9 cellular contexts compared by ENCODE assay signal in the genomic region with DNA sequence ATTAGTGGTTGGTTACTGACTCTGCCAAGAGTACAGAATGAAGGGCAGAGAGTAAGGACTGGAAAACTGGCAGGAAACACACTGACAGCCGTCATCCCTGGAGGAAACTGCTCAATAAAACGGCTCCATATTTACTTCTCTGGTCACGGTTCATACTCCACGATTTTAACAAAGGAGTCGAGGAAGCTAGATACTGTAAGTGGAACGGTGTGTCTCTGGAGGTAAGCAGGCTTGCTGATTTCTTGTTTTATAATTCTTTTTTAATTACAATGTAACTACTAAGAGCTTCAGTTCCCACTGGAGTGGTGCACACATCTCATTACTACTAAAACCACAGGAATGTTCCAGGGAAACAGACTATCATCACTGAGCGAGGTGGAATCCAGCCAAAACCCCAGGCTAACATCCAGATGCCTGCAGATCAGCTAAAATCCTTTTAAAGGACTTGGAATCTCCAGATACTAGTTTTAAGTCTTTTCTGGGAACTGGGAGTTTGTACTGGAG. TPM values are rescaled to one million over a fixed set of nuclear protein-coding genes. Genes with fewer than 3 reads are reported as not detected.
DNase-seq lines count a peak whose midpoint lies in the region; ATAC-seq and TF ChIP-seq lines count a peak whose summit lies in the region.
"Had no signal": no experiment of that assay in that cellular context is flagged by ENCODE, and none has a peak within 500 bp of the region (broad histone marks: within the 10 kb centered on the region; RNA-seq: fewer than 3 reads in every experiment).

No MANE protein-coding gene starts in this region.

- no peaks in the 10 kb centered on the region for H3K9me3 ChIP-seq in stomach smooth muscle (ENCODE audit: control insufficient read depth in 2 of 2, low read length in 2 of 2)
- H3K9me3 ChIP-seq in T-helper 17 cell (ENCODE audit: control insufficient read depth, low read length, poor library complexity, severe bottlenecking), result no peaks in the 10 kb centered on the region

- H3K4me1 Mint-ChIP-seq in T-helper 17 cell, result peaks cover 7% of the 10 kb centered on the region

- ATAC-seq in T-helper 17 cell (no peak), esophagus mucosa (no peak), HG02981 (IDR thresholded peaks at IDR 0.05; ENCODE audit: unreplicated experiment) (no peak)

- no peaks in the 10 kb centered on the region for H3K36me3 Mint-ChIP-seq in T-helper 17 cell (ENCODE audit: low read depth)

- H3K9ac ChIP-seq in stomach smooth muscle (ENCODE audit: low read length in 2 of 2), result no peak overlapping the region

- H3K4me3 ChIP-seq in HFF-Myc (replicated peaks; ENCODE audit: low read depth, low read length), result no peak overlapping the region
- H3K4me3 ChIP-seq in stomach smooth muscle (ENCODE audit: low read length in 2 of 2), result no peak overlapping the region

- DNase-seq in HFF-Myc (ENCODE audit: extremely low read depth, low read depth) (peak; percentile 97), astrocyte of the hippocampus (ENCODE audit: low read depth, low spot score) (peak; percentile 97), islet precursor cell (peak; percentile 91), T-helper 17 cell (no peak), DMS53 (lab: John Stamatoyannopoulos, UW) (no peak)
- DNase-seq: activated CD4-positive, alpha-beta memory T cell treated with anti-CD3 and anti-CD28 coated beads for 36 hours had no signal

- no peak for TF ChIP-seq CTCF in HFF-Myc (IDR thresholded peaks at IDR 0.05; ENCODE audit: low read depth, low read length, missing control alignments)

- no peaks in the 10 kb centered on the region for H3K27me3 ChIP-seq in stomach smooth muscle (ENCODE audit: control insufficient read depth in 1 of 2, insufficient read depth in 2 of 2, low read length in 2 of 2)

- peaks cover 18 to 19% of the 10 kb centered on the region in 2 donors for H3K36me3 ChIP-seq in stomach smooth muscle (ENCODE audit: control insufficient read depth in 2 of 2, insufficient read depth in 2 of 2, low read length in 2 of 2)

- no peak overlapping the region for H3K27ac Mint-ChIP-seq in T-helper 17 cell
- H3K27ac Mint-ChIP-seq: activated CD4-positive, alpha-beta memory T cell treated with anti-CD3 and anti-CD28 coated beads for 36 hours had no signal

- peak overlapping the region; percentile 53 for H3K27ac ChIP-seq in stomach smooth muscle (ENCODE audit: low read length)

- H3K4me1 ChIP-seq in stomach smooth muscle (ENCODE audit: control insufficient read depth, insufficient read depth, low read length), result peaks cover 18% of the 10 kb centered on the region

- no peak overlapping the region for H3K4me3 Mint-ChIP-seq in T-helper 17 cell
- H3K4me3 Mint-ChIP-seq: activated CD4-positive, alpha-beta memory T cell treated with anti-CD3 and anti-CD28 coated beads for 36 hours had no signal

- H3K27me3 Mint-ChIP-seq in T-helper 17 cell, result no peaks in the 10 kb centered on the region
- H3K27me3 Mint-ChIP-seq: activated CD4-positive, alpha-beta memory T cell treated with anti-CD3 and anti-CD28 coated beads for 36 hours had no signal

RNA-seq across cellular contexts. Expression of a gene that starts 17.8 kb away (rescaled TPM):
- total RNA-seq in T-helper 17 cell (under 1 TPM in 1 of 2 donors, not detected in 1; 0.52 TPM), esophagus mucosa (28.4 TPM)

RNA-seq across cellular contexts. Expression of a gene that starts 37.0 kb away (rescaled TPM):
- total RNA-seq in T-helper 17 cell, result under 1 TPM; 0.29 to 0.67 TPM
- total RNA-seq in esophagus mucosa, result 2.7 TPM
- total RNA-seq: activated CD4-positive, alpha-beta memory T cell treated with anti-CD3 and anti-CD28 coated beads for 36 hours had no signal

RNA-seq across cellular contexts. Expression of a gene that starts 50.1 kb away (rescaled TPM):
- 10 to 100 TPM; 16.0 to 16.8 TPM for total RNA-seq in T-helper 17 cell
- total RNA-seq in esophagus mucosa, result 5.7 TPM

RNA-seq across cellular contexts. Expression of a gene that starts 50.2 kb away (rescaled TPM):
- total RNA-seq in T-helper 17 cell, result 10 to 100 TPM; 67.4 to 81.4 TPM
- 87.5 TPM for total RNA-seq in esophagus mucosa

RNA-seq across cellular contexts. Expression of a gene that starts 55.1 kb away (rescaled TPM):
- total RNA-seq in T-helper 17 cell (10 to 100 TPM; 38.2 to 41.2 TPM), esophagus mucosa (10.2 TPM)

Comparison
In these comparisons a context has a peak if more than half of its experiments do, and no peak if none do; other contexts are left out.
1. DNase-seq: peak in HFF-Myc (single experiment), astrocyte of the hippocampus (single experiment) and islet precursor cell (single experiment); none in T-helper 17 cell (0 of 3) and DMS53 (single experiment).
2. RNA of a gene that starts 17.8 kb away (total RNA-seq): 28.4 TPM in esophagus mucosa (single experiment); 0.52 TPM in T-helper 17 cell; every median in the first group is over 10 times any median in the second.